ENCODE assay signal across 1 cellular context in genomic region chr7:86760236-86760635, GRCh38.
TF ChIP-seq lines count a peak whose summit lies in the region.

No MANE protein-coding gene starts in this region.

TF ChIP-seq in H1, 55 proteins besides CTCF, POLR2A, EP300 and RAD21 (continued from another document):
- TF ChIP-seq USF2 (IDR thresholded peaks at IDR 0.05; ENCODE audit: low read length) (no peak), CHD2 (IDR thresholded peaks at IDR 0.05; ENCODE audit: low read length) (no peak), JUN (IDR thresholded peaks at IDR 0.05; ENCODE audit: low read depth, low read length) (no peak), SP4 (IDR thresholded peaks at IDR 0.05; ENCODE audit: low read length) (no peak), TCF12 (IDR thresholded peaks at IDR 0.05; ENCODE audit: low read depth, low read length) (no peak), RBBP5 (IDR thresholded peaks at IDR 0.05; ENCODE audit: borderline replicate concordance, low read depth, low read length) (no peak), KDM1A (IDR thresholded peaks at IDR 0.05; ENCODE audit: borderline replicate concordance, low read length) (no peak), GABPA (IDR thresholded peaks at IDR 0.05; ENCODE audit: borderline replicate concordance, insufficient read depth, low read length) (no peak), CBX8 (IDR thresholded peaks at IDR 0.05; ENCODE audit: borderline replicate concordance, low read depth, low read length) (no peak), ATF2 (IDR thresholded peaks at IDR 0.05; ENCODE audit: low read length) (no peak), FOSL1 (IDR thresholded peaks at IDR 0.05; ENCODE audit: insufficient read depth, low read depth, low read length) (no peak), KDM5A (IDR thresholded peaks at IDR 0.05; ENCODE audit: low read length) (no peak), EZH2 (IDR thresholded peaks at IDR 0.05; ENCODE audit: low read depth, low read length, severe bottlenecking) (no peak), ZNF274 (IDR thresholded peaks at IDR 0.05; ENCODE audit: borderline replicate concordance, extremely low read depth, low read length) (no peak), KDM4A (IDR thresholded peaks at IDR 0.05; ENCODE audit: low read depth, low read length, severe bottlenecking) (no peak), SUZ12 (IDR thresholded peaks at IDR 0.05; ENCODE audit: low read length) (no peak), TAF7 (optimal IDR thresholded peaks at IDR 0.05; ENCODE audit: borderline replicate concordance, low read depth, low read length) (no peak), SIN3A (conservative IDR thresholded peaks at IDR 0.05 in 1 of 2, IDR thresholded peaks at IDR 0.05 in 1 of 2; ENCODE audit: low read depth in 1 of 2, low read length in 2 of 2) (no peak), BACH1 (IDR thresholded peaks at IDR 0.05; ENCODE audit: low read length) (no peak), POLR2AphosphoS5 (IDR thresholded peaks at IDR 0.05; ENCODE audit: low read depth, low read length) (no peak), PHF8 (conservative IDR thresholded peaks at IDR 0.05; ENCODE audit: low read depth, low read length) (no peak), CBX5 (IDR thresholded peaks at IDR 0.05; ENCODE audit: low read depth, low read length) (no peak), TAF1 (IDR thresholded peaks at IDR 0.05; ENCODE audit: low read depth, low read length) (no peak), SIX5 (IDR thresholded peaks at IDR 0.05; ENCODE audit: low read depth, low read length) (no peak), SRF (IDR thresholded peaks at IDR 0.05; ENCODE audit: low read depth, low read length) (no peak), HDAC6 (IDR thresholded peaks at IDR 0.05; ENCODE audit: low read depth, low read length) (no peak), RNF2 (IDR thresholded peaks at IDR 0.05; ENCODE audit: borderline replicate concordance, low read depth, low read length, missing control alignments, poor library complexity, severe bottlenecking) (no peak)
- TF ChIP-seq, protein P1, sequence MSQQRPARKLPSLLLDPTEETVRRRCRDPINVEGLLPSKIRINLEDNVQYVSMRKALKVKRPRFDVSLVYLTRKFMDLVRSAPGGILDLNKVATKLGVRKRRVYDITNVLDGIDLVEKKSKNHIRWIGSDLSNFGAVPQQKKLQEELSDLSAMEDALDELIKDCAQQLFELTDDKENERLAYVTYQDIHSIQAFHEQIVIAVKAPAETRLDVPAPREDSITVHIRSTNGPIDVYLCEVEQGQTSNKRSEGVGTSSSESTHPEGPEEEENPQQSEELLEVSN (IDR thresholded peaks at IDR 0.05): no peak
